ENCODE assay signal across 12 cellular contexts in the genomic region with DNA sequence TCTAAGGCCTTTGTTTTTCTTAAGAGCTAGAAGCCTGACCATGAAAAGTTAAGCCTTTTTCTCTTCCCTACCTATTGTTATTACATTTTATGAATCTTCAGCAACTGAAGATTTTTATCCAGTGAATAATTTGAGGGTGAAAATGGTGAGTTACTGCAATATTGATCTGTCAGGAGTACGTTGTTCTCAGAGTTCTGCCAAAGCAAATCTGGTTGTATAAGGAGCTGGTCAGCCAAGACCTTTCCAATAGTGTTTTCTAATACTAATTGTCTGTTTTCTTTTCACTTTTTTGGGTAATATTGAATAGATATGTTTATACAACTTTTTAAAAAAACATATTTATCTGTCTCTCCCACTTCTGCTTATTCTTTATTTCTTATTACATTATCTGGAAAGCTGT. TPM values are rescaled to one million over a fixed set of nuclear protein-coding genes. Genes with fewer than 3 reads are reported as not detected.
"Had no signal": no experiment of that assay in that cellular context is flagged by ENCODE, and none has a peak within 500 bp of the region (broad histone marks: within the 10 kb centered on the region; RNA-seq: fewer than 3 reads in every experiment).

No MANE protein-coding gene starts in this region.

- H3K27ac ChIP-seq: GM23248 had no signal

- H3K4me2 ChIP-seq: GM23338 had no signal

- H3K9ac ChIP-seq: GM23248 had no signal

- ATAC-seq: GM23338, HCT116 had no signal

- H3K4me1 ChIP-seq: HAP-1 had no signal

- H2AFZ ChIP-seq: GM23248, GM23338 had no signal

- DNase-seq: GM23248, GOT3, H7, H9, HCEC 1CT, HFFc6 had no signal

- H3K9me3 ChIP-seq: HAP-1 had no signal

- H3K4me3 ChIP-seq: GM23248, GM23338, HAP-1 had no signal

- FAIRE-seq: H1, H54 had no signal

- H3K36me3 ChIP-seq: HAP-1 had no signal

RNA-seq across cellular contexts. Expression of gene SPTSSB, which starts 15.0 kb away (rescaled TPM):
- total RNA-seq: GM23248, H4, HFFc6 had no signal
- polyA plus RNA-seq: GM23248 had no signal
